Comparison of ENCODE assay signal across 13 cellular contexts in genomic region chrX:137033774-137034507, GRCh38. TPM values are rescaled to one million over a fixed set of nuclear protein-coding genes. Genes with fewer than 3 reads are reported as not detected.
DNase-seq lines count a peak whose midpoint lies in the region; ATAC-seq, FAIRE-seq and TF ChIP-seq lines count a peak whose summit lies in the region.
"Had no signal": no experiment of that assay in that cellular context is flagged by ENCODE, and none has a peak within 500 bp of the region (broad histone marks: within the 10 kb centered on the region; RNA-seq: fewer than 3 reads in every experiment).

A gene with protein sequence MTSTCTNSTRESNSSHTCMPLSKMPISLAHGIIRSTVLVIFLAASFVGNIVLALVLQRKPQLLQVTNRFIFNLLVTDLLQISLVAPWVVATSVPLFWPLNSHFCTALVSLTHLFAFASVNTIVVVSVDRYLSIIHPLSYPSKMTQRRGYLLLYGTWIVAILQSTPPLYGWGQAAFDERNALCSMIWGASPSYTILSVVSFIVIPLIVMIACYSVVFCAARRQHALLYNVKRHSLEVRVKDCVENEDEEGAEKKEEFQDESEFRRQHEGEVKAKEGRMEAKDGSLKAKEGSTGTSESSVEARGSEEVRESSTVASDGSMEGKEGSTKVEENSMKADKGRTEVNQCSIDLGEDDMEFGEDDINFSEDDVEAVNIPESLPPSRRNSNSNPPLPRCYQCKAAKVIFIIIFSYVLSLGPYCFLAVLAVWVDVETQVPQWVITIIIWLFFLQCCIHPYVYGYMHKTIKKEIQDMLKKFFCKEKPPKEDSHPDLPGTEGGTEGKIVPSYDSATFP (minus strand): TSS chrX:137033995. CDS start chrX:137031674, 2,321 bp downstream.

- H3K9me2 ChIP-seq in Loucy (replicated peaks; ENCODE audit: low read depth, low read length), result no peaks in the 10 kb centered on the region

- intact Hi-C loops in endothelial cell of umbilical vein (cut with micrococcal nuclease) (no loop called here), psoas muscle (cut with DNase I) (no loop called here)

- POLR2A ChIA-PET in endothelial cell of umbilical vein (lab: Charles Lee), result no interaction called here

- no peak for ATAC-seq in psoas muscle

- WGBS in psoas muscle, 3 donors, result 2 to 26% (median 3%) methylated on average over 11 to 68 of the region's 68 CpGs

- TF ChIP-seq POLR2A in endothelial cell of umbilical vein (IDR thresholded peaks at IDR 0.05; ENCODE audit: low read depth, low read length), result no peak

- no peak for TF ChIP-seq CTCF in Loucy (conservative IDR thresholded peaks at IDR 0.05; ENCODE audit: low read length)
- TF ChIP-seq CTCF in endothelial cell of umbilical vein (IDR thresholded peaks at IDR 0.05; ENCODE audit: extremely low read depth in 1 of 2, insufficient read depth in 1 of 2, low read depth in 1 of 2, low read length in 2 of 2), result no peak
- TF ChIP-seq CTCF in psoas muscle (IDR thresholded peaks at IDR 0.05), result no peak

- H3K9me1 ChIP-seq in endothelial cell of umbilical vein (replicated peaks; ENCODE audit: control insufficient read depth, extremely low read depth, insufficient read depth, low read length), result no peaks in the 10 kb centered on the region

- no peaks in the 10 kb centered on the region for H3K36me3 ChIP-seq in Loucy (ENCODE audit: insufficient read depth, low read length)
- no peaks in the 10 kb centered on the region for H3K36me3 ChIP-seq in endothelial cell of umbilical vein (ENCODE audit: control insufficient read depth in 2 of 2, extremely low read depth in 1 of 2, insufficient read depth in 2 of 2, low read length in 2 of 2)
- no peaks in the 10 kb centered on the region for H3K36me3 ChIP-seq in psoas muscle (ENCODE audit: insufficient read depth in 1 of 2, low read depth in 1 of 2)
- H3K36me3 ChIP-seq: transverse colon had no signal

- H3K4me2 ChIP-seq in Loucy (ENCODE audit: low read depth, low read length, poor library complexity, severe bottlenecking) (no peak within 1 kb of the TSS), endothelial cell of umbilical vein (ENCODE audit: insufficient read depth, low read length) (no peak within 1 kb of the TSS)

- no peaks in the 10 kb centered on the region for H3F3A ChIP-seq in Loucy (ENCODE audit: low read depth)

- peak; percentile 46 for DNase-seq in activated CD8-positive, alpha-beta memory T cell treated with anti-CD3 and anti-CD28 coated beads, Interleukin-2, amount 50 U/mL, for 48 hours
- DNase-seq in activated CD8-positive, alpha-beta memory T cell treated with anti-CD3 and anti-CD28 coated beads, Interleukin-2, amount 50 U/mL, for 4 hours, result no peak
- DNase-seq in endothelial cell of umbilical vein (ENCODE audit: low read depth, low spot score), result no peak
- no peak for DNase-seq in psoas muscle
- no peak for DNase-seq in NCI-H2081 (lab: John Stamatoyannopoulos, UW)
- no peak for DNase-seq in NOMO-1 (lab: John Stamatoyannopoulos, UW; ENCODE audit: unreplicated experiment in 2 of 2)
- DNase-seq in GM19238 (ENCODE audit: insufficient read length, low spot score), result no peak
- DNase-seq: islet precursor cell, NCI-H1092, transverse colon had no signal

- BruUV-seq in endothelial cell of umbilical vein (replicated peaks; lab: Mats Ljungman, UMichigan), result no TSS peak

- no peaks in the 10 kb centered on the region for H4K20me1 ChIP-seq in Loucy (ENCODE audit: insufficient read depth, low read length, poor library complexity, severe bottlenecking)
- H4K20me1 ChIP-seq in endothelial cell of umbilical vein (replicated peaks; ENCODE audit: control insufficient read depth, extremely low read depth, insufficient read depth, low read length), result no peaks in the 10 kb centered on the region

- H2AFZ ChIP-seq in Loucy (ENCODE audit: low read length) (0 out of 2 replicates have a peak within 1 kb of the TSS, but pooled peaks have one; percentile 81), endothelial cell of umbilical vein (ENCODE audit: low read depth, low read length) (no peak within 1 kb of the TSS)
- H2AFZ ChIP-seq: parathyroid adenoma had no signal

- dilution Hi-C loops in endothelial cell of umbilical vein (cut with MboI; ENCODE audit: extremely low pct_ligation_motif_present, low sequenced_read_pairs), result no loop called here

- H3K4me3 ChIP-seq in Loucy (ENCODE audit: low read length, poor library complexity, severe bottlenecking) (no peak within 1 kb of the TSS), endothelial cell of umbilical vein (replicated peaks in 1 of 3; ENCODE audit: insufficient read depth in 1 of 3, low read depth in 1 of 3, low read length in 3 of 3) (no peak within 1 kb of the TSS), psoas muscle (peak within 1 kb of the TSS; percentile 28)

- H3K27me3 ChIP-seq in Loucy (ENCODE audit: insufficient read depth, low read length, poor library complexity, severe bottlenecking), result peaks cover 13% of the 10 kb centered on the region
- H3K27me3 ChIP-seq in endothelial cell of umbilical vein (ENCODE audit: control insufficient read depth in 2 of 2, insufficient read depth in 2 of 2, low read length in 2 of 2), result peaks cover 31 to 42% of the 10 kb centered on the region in 2 experiments
- H3K27me3 ChIP-seq in psoas muscle (ENCODE audit: insufficient read depth in 3 of 3, low read length in 2 of 3), result peaks cover 0 to 80% (median 4%) of the 10 kb centered on the region in 3 donors

- H3K9me3 ChIP-seq in Loucy (ENCODE audit: insufficient read depth, low read depth, low read length) (no peaks in the 10 kb centered on the region), endothelial cell of umbilical vein (replicated peaks; ENCODE audit: control insufficient read depth, insufficient read depth, low read length) (no peaks in the 10 kb centered on the region), psoas muscle (no peaks in the 10 kb centered on the region)
- H3K9me3 ChIP-seq: transverse colon had no signal

- FAIRE-seq in endothelial cell of umbilical vein (lab: Jason Lieb, UNC), result no peak

- peaks cover 5% of the 10 kb centered on the region for H3K4me1 ChIP-seq in Loucy (ENCODE audit: insufficient read depth, low read length, poor library complexity, severe bottlenecking)
- peaks cover 5% of the 10 kb centered on the region for H3K4me1 ChIP-seq in endothelial cell of umbilical vein (ENCODE audit: control insufficient read depth, extremely low read depth, insufficient read depth, low read length)
- H3K4me1 ChIP-seq in psoas muscle, result peaks cover 5% of the 10 kb centered on the region
- H3K4me1 ChIP-seq: parathyroid adenoma had no signal

- CTCF ChIA-PET in endothelial cell of umbilical vein (lab: Charles Lee), result interaction anchor here (1.1 kb wide), 2 partner anchors 17 to 19 kb away, joined by 3 read pairs; no protein-coding TSS in a partner anchor

- no peak within 1 kb of the TSS for H3K27ac ChIP-seq in endothelial cell of umbilical vein (ENCODE audit: insufficient read depth, low read depth, low read length)
- H3K27ac ChIP-seq in psoas muscle, result no peak within 1 kb of the TSS
- H3K27ac ChIP-seq: C4-2B, parathyroid adenoma, transverse colon had no signal

- H3K79me2 ChIP-seq in Loucy (ENCODE audit: insufficient read depth, low read length) (no peaks in the 10 kb centered on the region), endothelial cell of umbilical vein (ENCODE audit: control insufficient read depth, insufficient read depth, low read length) (no peaks in the 10 kb centered on the region)
- H3K79me2 ChIP-seq: parathyroid adenoma had no signal

- no peak within 1 kb of the TSS for H3K9ac ChIP-seq in Loucy (ENCODE audit: low read depth, low read length, poor library complexity, severe bottlenecking)
- no peak within 1 kb of the TSS for H3K9ac ChIP-seq in endothelial cell of umbilical vein (replicated peaks; ENCODE audit: extremely low read depth, insufficient read depth, low read length)
- H3K9ac ChIP-seq: parathyroid adenoma had no signal

TF ChIP-seq in endothelial cell of umbilical vein, 7 proteins besides CTCF, POLR2A, EP300 and RAD21:
- TF ChIP-seq, protein P1, sequence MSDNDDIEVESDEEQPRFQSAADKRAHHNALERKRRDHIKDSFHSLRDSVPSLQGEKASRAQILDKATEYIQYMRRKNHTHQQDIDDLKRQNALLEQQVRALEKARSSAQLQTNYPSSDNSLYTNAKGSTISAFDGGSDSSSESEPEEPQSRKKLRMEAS (IDR thresholded peaks at IDR 0.05; ENCODE audit: insufficient read depth, insufficient read length), result no peak
- TF ChIP-seq EZH2 (IDR thresholded peaks at IDR 0.05; ENCODE audit: borderline replicate concordance, low read depth, low read length, severe bottlenecking), result peak; percentile 68

RNA-seq across cellular contexts. Expression of the gene that starts here (rescaled TPM):
- total RNA-seq in endothelial cell of umbilical vein (not detected in 2 replicates), psoas muscle (not detected)
- polyA plus RNA-seq in endothelial cell of umbilical vein (not detected in 2 replicates), psoas muscle (not detected)
- polyA plus RNA-seq in endothelial cell of umbilical vein (2011; cell fraction: cytosol; rRNA removed), result not detected in 2 replicates
- not detected in 2 replicates for polyA plus RNA-seq in endothelial cell of umbilical vein (2011; cell fraction: nucleus; rRNA removed)
- not detected in 2 replicates for polyA plus RNA-seq in endothelial cell of umbilical vein (2012)
- polyA minus RNA-seq in endothelial cell of umbilical vein, result not detected in 2 replicates
- not detected for polyA minus RNA-seq in endothelial cell of umbilical vein (2011; cell fraction: cytosol; rRNA and poly(A)+ RNA removed)
- polyA minus RNA-seq in endothelial cell of umbilical vein (2011; cell fraction: nucleus; rRNA and poly(A)+ RNA removed), result not detected in 2 replicates
- total RNA-seq: transverse colon had no signal
